Comparison of ENCODE assay signal across 8 cellular contexts in the genomic region with DNA sequence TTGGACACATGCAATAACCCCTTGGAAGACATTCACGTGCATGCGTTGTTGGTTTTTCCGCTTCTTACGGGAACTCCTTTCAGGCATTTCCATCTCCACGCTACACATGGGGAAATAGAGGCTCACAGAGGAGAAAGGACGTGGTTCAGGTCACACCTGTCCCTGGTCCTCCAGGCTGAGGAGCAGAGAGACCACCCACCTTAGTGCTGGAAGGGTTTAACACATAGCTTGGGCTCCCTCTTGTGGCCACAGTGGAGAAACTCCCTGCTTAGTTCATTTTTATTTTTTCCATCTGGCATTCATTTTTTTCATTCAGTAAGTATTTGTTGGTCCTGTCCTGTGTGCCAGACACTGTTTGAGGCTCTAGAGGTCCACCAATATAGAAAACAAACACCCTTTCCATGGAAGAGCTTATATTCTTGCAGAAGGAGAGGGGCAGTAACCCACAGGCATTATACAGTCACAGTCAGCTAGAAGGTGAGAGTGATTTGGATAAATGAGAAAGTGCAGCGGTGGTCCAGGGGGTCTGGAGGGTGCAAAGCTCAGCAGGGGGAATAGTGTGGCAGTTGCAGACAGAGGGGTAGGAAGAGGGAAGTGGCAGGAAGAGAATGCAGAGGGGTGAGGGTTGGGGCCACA. TPM values are rescaled to one million over a fixed set of nuclear protein-coding genes. Genes with fewer than 3 reads are reported as not detected.
DNase-seq lines count a peak whose midpoint lies in the region; ATAC-seq and TF ChIP-seq lines count a peak whose summit lies in the region.

No MANE protein-coding gene starts in this region.

- no peaks in the 10 kb centered on the region for H3K36me3 ChIP-seq in SJSA1
- H3K36me3 ChIP-seq in left ventricle myocardium inferior: no peaks in the 10 kb centered on the region

- H3K27ac ChIP-seq in SJSA1 (no peak overlapping the region), left ventricle myocardium inferior (replicated peaks) (no peak overlapping the region)

- H3K27me3 ChIP-seq in SJSA1 (replicated peaks) (peaks cover 17% of the 10 kb centered on the region), left ventricle myocardium inferior (ENCODE audit: low read depth) (peaks cover 100% of the 10 kb centered on the region)

- TF ChIP-seq CTCF in Calu3 (IDR thresholded peaks at IDR 0.05; ENCODE audit: unreplicated experiment): peak; percentile 90
- peak; percentile 77 for TF ChIP-seq CTCF in left ventricle myocardium inferior (IDR thresholded peaks at IDR 0.05; ENCODE audit: borderline replicate concordance)

- no peaks in the 10 kb centered on the region for H3K36me3 Mint-ChIP-seq in Calu3 (ENCODE audit: insufficient read depth, unreplicated experiment)
- no peaks in the 10 kb centered on the region for H3K36me3 Mint-ChIP-seq in IgD-negative memory B cell
- H3K36me3 Mint-ChIP-seq in activated naive CD4-positive, alpha-beta T cell treated with anti-CD3 and anti-CD28 coated beads, Interleukin-2, amount 50 U/mL, for 24 hours: no peaks in the 10 kb centered on the region

- no peak overlapping the region for H3K4me3 ChIP-seq in SJSA1
- H3K4me3 ChIP-seq in left ventricle myocardium inferior: no peak overlapping the region

- DNase-seq in Calu3 (peak; percentile 75), SJSA1 (ENCODE audit: low read depth in 1 of 2, low spot score in 2 of 2) (peak; percentile 18 to 58), left ventricle myocardium inferior (no peak), sciatic nerve (ENCODE audit: low spot score) (peak; percentile 67)

- BruUV-seq in Calu3 (replicated peaks; lab: Mats Ljungman, UMichigan): no TSS peak

- CTCF ChIA-PET in Calu3 (lab: Charles Lee): interaction anchor here (0.8 to 2.4 kb wide), 10 partner anchors 29 to 125 kb away, joined by 3 to 18 read pairs (median 4); partner anchors contain the start of gene LENG8

- no peaks in the 10 kb centered on the region for H3K9me3 Mint-ChIP-seq in Calu3 (ENCODE audit: low read depth, unreplicated experiment)
- H3K9me3 Mint-ChIP-seq in IgD-negative memory B cell: no peaks in the 10 kb centered on the region
- H3K9me3 Mint-ChIP-seq in activated naive CD4-positive, alpha-beta T cell treated with anti-CD3 and anti-CD28 coated beads, Interleukin-2, amount 50 U/mL, for 24 hours: no peaks in the 10 kb centered on the region

- 0 out of 2 replicates have a peak, but pooled peaks cover 3% of the 10 kb centered on the region for H3K9me3 ChIP-seq in SJSA1 (replicated peaks)
- H3K9me3 ChIP-seq in left ventricle myocardium inferior (replicated peaks): no peaks in the 10 kb centered on the region

- no peaks in the 10 kb centered on the region for H3K4me1 ChIP-seq in SJSA1 (replicated peaks)
- H3K4me1 ChIP-seq in left ventricle myocardium inferior: peaks cover 12% of the 10 kb centered on the region

- H3K4me3 Mint-ChIP-seq in Calu3 (ENCODE audit: low read depth, unreplicated experiment) (no peak overlapping the region), IgD-negative memory B cell (peak overlapping the region; percentile 42 to 89 (median 74))
- H3K4me3 Mint-ChIP-seq in activated naive CD4-positive, alpha-beta T cell treated with anti-CD3 and anti-CD28 coated beads, Interleukin-2, amount 50 U/mL, for 24 hours: peak overlapping the region; percentile 34

- H3K27ac Mint-ChIP-seq in Calu3 (ENCODE audit: unreplicated experiment) (no peak overlapping the region), IgD-negative memory B cell (peak overlapping the region; percentile 46 to 79 (median 59))
- H3K27ac Mint-ChIP-seq in activated naive CD4-positive, alpha-beta T cell treated with anti-CD3 and anti-CD28 coated beads, Interleukin-2, amount 50 U/mL, for 24 hours: peak overlapping the region; percentile 71

- ATAC-seq in sciatic nerve (no peak), GM18861 (IDR thresholded peaks at IDR 0.05; ENCODE audit: unreplicated experiment) (no peak), HG03378 (IDR thresholded peaks at IDR 0.05; ENCODE audit: unreplicated experiment) (no peak)

- peaks cover 15% of the 10 kb centered on the region for H3K4me1 Mint-ChIP-seq in Calu3 (ENCODE audit: low read depth, unreplicated experiment)
- peaks cover 29 to 36% (median 31%) of the 10 kb centered on the region in 3 donors for H3K4me1 Mint-ChIP-seq in IgD-negative memory B cell
- H3K4me1 Mint-ChIP-seq in activated naive CD4-positive, alpha-beta T cell treated with anti-CD3 and anti-CD28 coated beads, Interleukin-2, amount 50 U/mL, for 24 hours: peaks cover 38% of the 10 kb centered on the region

- intact Hi-C loops in Calu3 (cut with micrococcal nuclease; ENCODE audit: unreplicated experiment) (loop anchor here (1.0 kb wide), 2 partner anchors 48 to 66 kb away; no protein-coding TSS in a partner anchor), left ventricle myocardium inferior (cut with micrococcal nuclease) (no loop called here), sciatic nerve (cut with DNase I) (no loop called here)

- H3K27me3 Mint-ChIP-seq in Calu3 (ENCODE audit: unreplicated experiment) (peaks cover 34% of the 10 kb centered on the region), IgD-negative memory B cell (peaks cover 18% of the 10 kb centered on the region)
- H3K27me3 Mint-ChIP-seq in activated naive CD4-positive, alpha-beta T cell treated with anti-CD3 and anti-CD28 coated beads, Interleukin-2, amount 50 U/mL, for 24 hours: no peaks in the 10 kb centered on the region

RNA-seq across cellular contexts. Expression of gene TTYH1, which starts 24.2 kb away (rescaled TPM):
- total RNA-seq in Calu3 (2022): 2.9 and 3.9 TPM in 2 replicates
- polyA plus RNA-seq in IgD-negative memory B cell: 0.16 TPM
- not detected in 2 replicates for total RNA-seq in SJSA1 (2014; rRNA removed; shearing (Covaris generic))
- total RNA-seq in left ventricle myocardium inferior: 1.9 TPM
- 72.2 TPM for total RNA-seq in sciatic nerve

RNA-seq across cellular contexts. Expression of gene LAIR1, which starts 26.3 kb away (rescaled TPM):
- total RNA-seq in Calu3 (2022) (0.61 and 0.83 TPM in 2 replicates), left ventricle myocardium inferior (5.1 TPM), sciatic nerve (44.7 TPM)
- 59.1 TPM for polyA plus RNA-seq in IgD-negative memory B cell
- total RNA-seq in SJSA1 (2014; rRNA removed; shearing (Covaris generic)): not detected in 2 replicates

RNA-seq across cellular contexts. Expression of gene LILRA4, which starts 52.1 kb away (rescaled TPM):
- total RNA-seq in Calu3 (2022) (not detected in 2 replicates), left ventricle myocardium inferior (not detected), sciatic nerve (2.1 TPM)
- 6.4 TPM for polyA plus RNA-seq in IgD-negative memory B cell
- total RNA-seq in SJSA1 (2014; rRNA removed; shearing (Covaris generic)): not detected in 2 replicates

RNA-seq across cellular contexts. Expression of gene LENG8, which starts 57.9 kb away (rescaled TPM):
- total RNA-seq in Calu3 (2022): 256 and 267 TPM in 2 replicates
- polyA plus RNA-seq in IgD-negative memory B cell: 11.4 TPM
- total RNA-seq in SJSA1 (2014; rRNA removed; shearing (Covaris generic)): 9.5 and 14.4 TPM in 2 replicates
- 66.0 TPM for total RNA-seq in left ventricle myocardium inferior
- 305 TPM for total RNA-seq in sciatic nerve

Comparison
In these comparisons a context has a peak if more than half of its experiments do, and no peak if none do; other contexts are left out.
1. RNA of gene TTYH1, which starts 24.2 kb away (total RNA-seq): 72.2 TPM in sciatic nerve (single experiment); 2.9 to 3.9 TPM in Calu3, 1.9 TPM in left ventricle myocardium inferior (single experiment) and not detected in SJSA1; every median in the first group is over 10 times any median in the second.